Comparison of ENCODE assay signal across 18 cellular contexts in the genomic region with DNA sequence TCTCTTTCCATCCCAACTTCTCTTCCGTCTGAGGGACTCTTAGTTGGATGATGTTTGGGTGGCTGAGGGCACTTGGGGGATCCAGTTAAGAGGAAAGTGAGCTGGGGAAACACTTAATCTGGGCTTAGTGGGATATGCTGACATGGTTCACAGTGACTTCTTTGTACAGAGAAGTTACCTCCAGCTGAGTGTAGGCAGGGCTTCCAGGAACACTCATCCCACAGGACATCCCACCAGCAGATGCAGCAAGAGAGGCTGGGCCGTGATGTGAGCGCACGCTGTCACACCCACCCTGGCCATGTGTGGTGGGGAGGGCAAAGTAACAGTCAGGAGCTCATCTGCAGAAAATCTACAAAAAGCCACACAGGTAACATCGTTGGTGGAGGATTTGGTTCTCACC. TPM values are rescaled to one million over a fixed set of nuclear protein-coding genes. Genes with fewer than 3 reads are reported as not detected.
DNase-seq lines count a peak whose midpoint lies in the region; ATAC-seq, FAIRE-seq and TF ChIP-seq lines count a peak whose summit lies in the region.
"Had no signal": no experiment of that assay in that cellular context is flagged by ENCODE, and none has a peak within 500 bp of the region (broad histone marks: within the 10 kb centered on the region; RNA-seq: fewer than 3 reads in every experiment).

No MANE protein-coding gene starts in this region.

- intact Hi-C loops in spleen (cut with DNase I; ENCODE audit: low total_unique reads): no loop called here
- intact Hi-C loops in kidney (cut with DNase I): no loop called here

- H3K4me3 Mint-ChIP-seq in T-helper 2 cell treated with Interferon-gamma antibody and Interleukin-4, amounts not matched to agents 5 μg/mL and 100 μg/mL, for 36 hours: no peak overlapping the region
- no peak overlapping the region for H3K4me3 Mint-ChIP-seq in endodermal cell
- no peak overlapping the region for H3K4me3 Mint-ChIP-seq in CD8-positive, alpha-beta memory T cell

- CTCF ChIA-PET in CD8-positive, alpha-beta memory T cell (lab: Charles Lee): no interaction called here

- no peaks in the 10 kb centered on the region for H3K9me3 Mint-ChIP-seq in T-helper 2 cell treated with Interferon-gamma antibody and Interleukin-4, amounts not matched to agents 5 μg/mL and 100 μg/mL, for 36 hours
- no peaks in the 10 kb centered on the region for H3K9me3 Mint-ChIP-seq in endodermal cell
- no peaks in the 10 kb centered on the region for H3K9me3 Mint-ChIP-seq in CD8-positive, alpha-beta memory T cell

- WGBS in endodermal cell (ENCODE audit: insufficient coverage in 1 of 2, insufficient read length in 1 of 2), 2 experiments: 94 to 97% methylated on average over 3 to 5 of the region's 5 CpGs
- 84 to 97% (median 90%) methylated on average over 5 of the region's 5 CpGs for WGBS in spleen, 5 donors

- DNase-seq in T-helper 2 cell treated with Interferon-gamma antibody and Interleukin-4, amounts not matched to agents 5 μg/mL and 100 μg/mL, for 36 hours (ENCODE audit: low spot score): peak; percentile 3
- no peak for DNase-seq in T-helper 2 cell
- DNase-seq in HTR-8/SVneo (ENCODE audit: insufficient read length, low spot score): no peak
- peak; percentile 42 for DNase-seq in endodermal cell
- DNase-seq in spleen: peak; percentile 58
- no peak for DNase-seq in CD8-positive, alpha-beta memory T cell
- no peak for DNase-seq in foreskin keratinocyte
- DNase-seq in kidney: no peak
- DNase-seq: amniotic stem cell, hypothalamus, left ventricle myocardium inferior, NCI-H1417 treated with DMSO at 0.1 percent for 48 hours, NCI-H446, PC-3, trophoblast cell had no signal

- H3K9ac ChIP-seq in endodermal cell (ENCODE audit: extremely low read depth, low read length, poor library complexity, severe bottlenecking): no peak overlapping the region
- no peak overlapping the region for H3K9ac ChIP-seq in kidney (ENCODE audit: low read length in 2 of 2)

- ATAC-seq in foreskin keratinocyte: no peak
- ATAC-seq: K562, PC-3 had no signal

- H3K36me3 ChIP-seq in endodermal cell (ENCODE audit: control insufficient read depth, insufficient read depth, low read length) (no peaks in the 10 kb centered on the region), spleen (no peaks in the 10 kb centered on the region), kidney (ENCODE audit: control insufficient read depth in 1 of 2, insufficient read depth in 2 of 2, low read length in 2 of 2) (no peaks in the 10 kb centered on the region)
- no peaks in the 10 kb centered on the region for H3K36me3 ChIP-seq in CD8-positive, alpha-beta memory T cell (ENCODE audit: insufficient read depth, low read length)
- H3K36me3 ChIP-seq: left ventricle myocardium inferior had no signal

- FAIRE-seq in HTR-8/SVneo (lab: Jason Lieb, UNC) (peak; percentile 62), kidney (lab: Jason Lieb, UNC) (no peak)
- FAIRE-seq: A204.1, colon had no signal

- H3K4me1 ChIP-seq in endodermal cell (ENCODE audit: control insufficient read depth, insufficient read depth, low read length) (peaks cover 9% of the 10 kb centered on the region), spleen (peaks cover 0 to 81% (median 27%) of the 10 kb centered on the region in 6 donors), foreskin keratinocyte (no peaks in the 10 kb centered on the region), kidney (ENCODE audit: control insufficient read depth in 1 of 2, insufficient read depth in 1 of 2, low read depth in 1 of 2, low read length in 2 of 2) (no peaks in the 10 kb centered on the region)
- H3K4me1 ChIP-seq in CD8-positive, alpha-beta memory T cell (ENCODE audit: insufficient read depth, low read length): peaks cover 25% of the 10 kb centered on the region

- H3K36me3 Mint-ChIP-seq in T-helper 2 cell treated with Interferon-gamma antibody and Interleukin-4, amounts not matched to agents 5 μg/mL and 100 μg/mL, for 36 hours (ENCODE audit: low read depth): no peaks in the 10 kb centered on the region
- H3K36me3 Mint-ChIP-seq in endodermal cell (ENCODE audit: low read depth): no peaks in the 10 kb centered on the region
- H3K36me3 Mint-ChIP-seq in CD8-positive, alpha-beta memory T cell: no peaks in the 10 kb centered on the region

- H3K4me3 ChIP-seq in endodermal cell (ENCODE audit: low read length) (no peak overlapping the region), spleen (peak overlapping the region in 2 of 8 donors; percentile 40 to 64), kidney (ENCODE audit: low read length in 2 of 2) (no peak overlapping the region)
- no peak overlapping the region for H3K4me3 ChIP-seq in CD8-positive, alpha-beta memory T cell (ENCODE audit: low read length)
- H3K4me3 ChIP-seq: K562 had no signal

- H3K27me3 Mint-ChIP-seq in T-helper 2 cell treated with Interferon-gamma antibody and Interleukin-4, amounts not matched to agents 5 μg/mL and 100 μg/mL, for 36 hours (ENCODE audit: low read depth): peaks cover 17% of the 10 kb centered on the region
- H3K27me3 Mint-ChIP-seq in endodermal cell (ENCODE audit: insufficient read depth): no peaks in the 10 kb centered on the region
- H3K27me3 Mint-ChIP-seq in CD8-positive, alpha-beta memory T cell: peaks cover 8 to 17% of the 10 kb centered on the region in 2 donors

- no peak for TF ChIP-seq POLR2A in spleen (IDR thresholded peaks at IDR 0.05)

- H3K27ac ChIP-seq in endodermal cell (ENCODE audit: low read depth, low read length): no peak overlapping the region
- no peak overlapping the region for H3K27ac ChIP-seq in spleen
- no peak overlapping the region for H3K27ac ChIP-seq in CD8-positive, alpha-beta memory T cell (ENCODE audit: low read depth, low read length)
- no peak overlapping the region for H3K27ac ChIP-seq in foreskin keratinocyte
- H3K27ac ChIP-seq in kidney (ENCODE audit: low read depth in 2 of 2, low read length in 2 of 2): no peak overlapping the region
- H3K27ac ChIP-seq: left ventricle myocardium inferior had no signal

- POLR2A ChIA-PET in CD8-positive, alpha-beta memory T cell (lab: Charles Lee): no interaction called here

- no peaks in the 10 kb centered on the region for H3K9me3 ChIP-seq in endodermal cell (ENCODE audit: control insufficient read depth, low read length)
- no peaks in the 10 kb centered on the region for H3K9me3 ChIP-seq in spleen
- H3K9me3 ChIP-seq in CD8-positive, alpha-beta memory T cell (ENCODE audit: low read length): no peaks in the 10 kb centered on the region
- no peaks in the 10 kb centered on the region for H3K9me3 ChIP-seq in kidney (ENCODE audit: control insufficient read depth in 1 of 2, low read length in 2 of 2)
- H3K9me3 ChIP-seq: left ventricle myocardium inferior had no signal

- no peak for TF ChIP-seq CTCF in endodermal cell (conservative IDR thresholded peaks at IDR 0.05)
- no peak for TF ChIP-seq CTCF in spleen (IDR thresholded peaks at IDR 0.05 in 8 of 11, conservative IDR thresholded peaks at IDR 0.05 in 3 of 11)
- TF ChIP-seq CTCF in foreskin keratinocyte (conservative IDR thresholded peaks at IDR 0.05): no peak
- no peak for TF ChIP-seq CTCF in kidney (IDR thresholded peaks at IDR 0.05; ENCODE audit: borderline replicate concordance, extremely low read depth, insufficient read depth)

- peaks cover 15% of the 10 kb centered on the region for H3K4me1 Mint-ChIP-seq in T-helper 2 cell treated with Interferon-gamma antibody and Interleukin-4, amounts not matched to agents 5 μg/mL and 100 μg/mL, for 36 hours (ENCODE audit: low read depth)
- H3K4me1 Mint-ChIP-seq in endodermal cell: peaks cover 39% of the 10 kb centered on the region
- H3K4me1 Mint-ChIP-seq in CD8-positive, alpha-beta memory T cell: peaks cover 18 to 23% (median 21%) of the 10 kb centered on the region in 3 donors

- no peaks in the 10 kb centered on the region for H3K27me3 ChIP-seq in endodermal cell (ENCODE audit: control insufficient read depth, insufficient read depth, low read length, poor library complexity, severe bottlenecking)
- peaks cover 0 to 6% (median 1%) of the 10 kb centered on the region in 7 donors for H3K27me3 ChIP-seq in spleen (replicated peaks in 1 of 7)
- no peaks in the 10 kb centered on the region for H3K27me3 ChIP-seq in CD8-positive, alpha-beta memory T cell (ENCODE audit: insufficient read depth, low read length, poor library complexity, severe bottlenecking)
- peaks cover 44% of the 10 kb centered on the region for H3K27me3 ChIP-seq in foreskin keratinocyte

- H3K27ac Mint-ChIP-seq in T-helper 2 cell treated with Interferon-gamma antibody and Interleukin-4, amounts not matched to agents 5 μg/mL and 100 μg/mL, for 36 hours: no peak overlapping the region
- H3K27ac Mint-ChIP-seq in endodermal cell: no peak overlapping the region
- H3K27ac Mint-ChIP-seq in CD8-positive, alpha-beta memory T cell: no peak overlapping the region

RNA-seq across cellular contexts. Expression of a gene that starts 0.8 kb away (rescaled TPM):
- 1 to 10 TPM; 4.3 to 5.7 TPM for total RNA-seq in endodermal cell
- polyA plus RNA-seq in endodermal cell (2013, experiment 1 of 2): 0.53 TPM
- 0.29 TPM for polyA plus RNA-seq in endodermal cell (2013, experiment 2 of 2)
- total RNA-seq in spleen: 10 to 100 TPM in 3 of 7 donors, 1 to 10 TPM in 4; 3.3 to 11.8 (median 10.0) TPM
- polyA plus RNA-seq in spleen: 1 to 10 TPM; 3.4 to 5.0 (median 4.9) TPM
- 1 to 10 TPM; 5.7 to 6.5 TPM for total RNA-seq in CD8-positive, alpha-beta memory T cell
- polyA plus RNA-seq in CD8-positive, alpha-beta memory T cell: 7.6 TPM
- 0.10 and 0.11 TPM in 2 replicates for total RNA-seq in foreskin keratinocyte
- 0.11 and 0.14 TPM in 2 replicates for polyA plus RNA-seq in foreskin keratinocyte
- 7.3 TPM for total RNA-seq in kidney
- 2.5 TPM for polyA plus RNA-seq in kidney (ENCODE audit: insufficient read depth, low read depth, low replicate concordance)
- total RNA-seq: PC-3 had no signal

Comparison
In these comparisons a context has a peak if more than half of its experiments do, and no peak if none do; other contexts are left out.
1. DNase-seq: peak in T-helper 2 cell treated with Interferon-gamma antibody and Interleukin-4, amounts not matched to agents 5 μg/mL and 100 μg/mL, for 36 hours (single experiment), endodermal cell (single experiment) and spleen (single experiment); none in T-helper 2 cell (0 of 5), HTR-8/SVneo (single experiment), CD8-positive, alpha-beta memory T cell (0 of 5), foreskin keratinocyte (0 of 2) and kidney (single experiment).